In the genomic region with DNA sequence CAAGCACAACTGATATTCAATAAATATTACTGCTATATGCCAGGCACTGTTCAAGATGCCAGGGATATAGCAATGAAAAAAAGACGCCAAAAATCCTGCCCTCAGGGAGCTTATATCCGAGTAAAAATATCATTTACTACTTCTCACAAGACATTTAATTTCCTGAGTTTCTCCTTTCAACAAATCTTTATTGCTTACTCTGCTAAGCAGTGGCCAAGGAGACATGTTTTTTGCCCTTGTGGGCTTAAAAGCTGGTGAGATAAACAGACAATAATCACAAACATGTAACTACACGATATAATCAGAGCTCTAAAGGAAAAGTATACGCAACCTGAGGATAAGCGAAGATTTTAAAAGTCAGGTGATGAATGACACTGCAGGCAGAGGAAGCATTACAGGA, we compare ENCODE assay signal across 26 cellular contexts. TPM values are rescaled to one million over a fixed set of nuclear protein-coding genes. Genes with fewer than 3 reads are reported as not detected.
DNase-seq lines count a peak whose midpoint lies in the region; ATAC-seq and TF ChIP-seq lines count a peak whose summit lies in the region.
"Had no signal": no experiment of that assay in that cellular context is flagged by ENCODE, and none has a peak within 500 bp of the region (broad histone marks: within the 10 kb centered on the region; RNA-seq: fewer than 3 reads in every experiment).

No MANE protein-coding gene starts in this region.

- no peak overlapping the region for H3K27ac ChIP-seq in CD8-positive, alpha-beta memory T cell (ENCODE audit: low read depth, low read length)
- peak overlapping the region; percentile 7 for H3K27ac ChIP-seq in muscle layer of colon (ENCODE audit: low read depth, low read length)
- no peak overlapping the region for H3K27ac ChIP-seq in suprapubic skin
- H3K27ac ChIP-seq: HL-60 had no signal

- CTCF ChIA-PET in CD8-positive, alpha-beta memory T cell (lab: Charles Lee): no interaction called here
- CTCF ChIA-PET in MCF 10A (lab: Yijun Ruan, JAX): interaction anchor here (1.1 to 1.5 kb wide), 3 partner anchors 9 to 20 kb away, joined by 3 to 5 read pairs (median 4); no protein-coding TSS in a partner anchor

- peak overlapping the region in 5 of 8 donors; percentile 2 to 92 (median 43) for H3K27ac Mint-ChIP-seq in CD8-positive, alpha-beta memory T cell
- H3K27ac Mint-ChIP-seq in effector memory CD8-positive, alpha-beta T cell: peak overlapping the region; percentile 32 to 39
- H3K27ac Mint-ChIP-seq in stimulated activated naive B cell treated with anti-CD40 and anti-IgM and Interleukin-4, amounts not matched to agents 10 μg/mL and 1 μg/mL and 100 μg/mL, for 72 hours: peak overlapping the region; percentile 32
- H3K27ac Mint-ChIP-seq in MCF 10A (ENCODE audit: low read depth, unreplicated experiment): no peak overlapping the region
- H3K27ac Mint-ChIP-seq: CD8-positive, alpha-beta T cell; HFFc6 had no signal

- POLR2A ChIA-PET in CD8-positive, alpha-beta memory T cell (lab: Charles Lee): no interaction called here
- POLR2A ChIA-PET in MCF 10A (lab: Yijun Ruan, JAX): interaction anchor here (0.7 to 3.5 kb wide), 2 partner anchors 21 to 48 kb away, joined by 4 to 18 read pairs; no protein-coding TSS in a partner anchor

- peaks cover 18% of the 10 kb centered on the region for H3K4me1 ChIP-seq in CD8-positive, alpha-beta memory T cell (ENCODE audit: insufficient read depth, low read length)
- H3K4me1 ChIP-seq in muscle layer of colon (ENCODE audit: insufficient read depth, low read length) (peaks cover 38% of the 10 kb centered on the region), suprapubic skin (peaks cover 58% of the 10 kb centered on the region)

- no peak for DNase-seq in CD8-positive, alpha-beta memory T cell
- no peak for DNase-seq in effector memory CD8-positive, alpha-beta T cell
- no peak for DNase-seq in stimulated activated naive B cell treated with anti-CD40 and anti-IgM and Interleukin-4, amounts not matched to agents 10 μg/mL and 1 μg/mL and 100 μg/mL, for 72 hours
- no peak for DNase-seq in NOMO-1 (lab: John Stamatoyannopoulos, UW; ENCODE audit: unreplicated experiment in 2 of 2)
- DNase-seq in MCF 10A (ENCODE audit: unreplicated experiment): no peak
- DNase-seq in suprapubic skin (ENCODE audit: low spot score in 2 of 2): no peak
- DNase-seq: 8988T; AML-193; C1 segment of cervical spinal cord; Calu3; CD8-positive, alpha-beta T cell; DMS153; H7; HFFc6; KBM-7; NCI-H1092; NCI-H1436; NCI-H187 treated with DMSO at 0.1 percent for 48 hours; NCI-H2227 treated with DMSO at 0.1 percent for 48 hours; NCI-H510A; NCI-H748 treated with DMSO at 0.1 percent for 48 hours; SIG-M5 had no signal

- H3K9me3 ChIP-seq in CD8-positive, alpha-beta memory T cell (ENCODE audit: low read length): no peaks in the 10 kb centered on the region
- H3K9me3 ChIP-seq in muscle layer of colon (ENCODE audit: low read length) (no peaks in the 10 kb centered on the region), suprapubic skin (no peaks in the 10 kb centered on the region)

- no peaks in the 10 kb centered on the region for H3K27me3 ChIP-seq in CD8-positive, alpha-beta memory T cell (ENCODE audit: insufficient read depth, low read length, poor library complexity, severe bottlenecking)
- H3K27me3 ChIP-seq in muscle layer of colon (ENCODE audit: control insufficient read depth in 1 of 2, insufficient read depth in 2 of 2, low read length in 2 of 2) (no peaks in the 10 kb centered on the region), suprapubic skin (no peaks in the 10 kb centered on the region)

- H3K4me3 ChIP-seq in CD8-positive, alpha-beta memory T cell (ENCODE audit: low read length): no peak overlapping the region
- H3K4me3 ChIP-seq in muscle layer of colon (ENCODE audit: low read depth in 1 of 2, low read length in 2 of 2) (no peak overlapping the region), suprapubic skin (no peak overlapping the region)

- no peak for TF ChIP-seq EP300 in suprapubic skin (IDR thresholded peaks at IDR 0.05)

- TF ChIP-seq CTCF in MCF 10A (IDR thresholded peaks at IDR 0.05; ENCODE audit: unreplicated experiment) (no peak), suprapubic skin (IDR thresholded peaks at IDR 0.05) (no peak)

- H3K36me3 ChIP-seq in CD8-positive, alpha-beta memory T cell (ENCODE audit: insufficient read depth, low read length): no peaks in the 10 kb centered on the region
- H3K36me3 ChIP-seq in muscle layer of colon (ENCODE audit: insufficient read depth, low read length) (peaks cover 4% of the 10 kb centered on the region), suprapubic skin (no peaks in the 10 kb centered on the region)

- H3K9ac ChIP-seq in muscle layer of colon (ENCODE audit: low read length): no peak overlapping the region

- no peaks in the 10 kb centered on the region for H3K9me3 Mint-ChIP-seq in CD8-positive, alpha-beta memory T cell
- H3K9me3 Mint-ChIP-seq in effector memory CD8-positive, alpha-beta T cell: no peaks in the 10 kb centered on the region
- H3K9me3 Mint-ChIP-seq in stimulated activated naive B cell treated with anti-CD40 and anti-IgM and Interleukin-4, amounts not matched to agents 10 μg/mL and 1 μg/mL and 100 μg/mL, for 72 hours: no peaks in the 10 kb centered on the region
- H3K9me3 Mint-ChIP-seq in MCF 10A (ENCODE audit: unreplicated experiment): no peaks in the 10 kb centered on the region
- H3K9me3 Mint-ChIP-seq: CD8-positive, alpha-beta T cell; HFFc6 had no signal

- no peak for TF ChIP-seq POLR2A in suprapubic skin (IDR thresholded peaks at IDR 0.05)

- WGBS in suprapubic skin: 36% methylated on average over 5 of the region's 5 CpGs

- H3K36me3 Mint-ChIP-seq in CD8-positive, alpha-beta memory T cell: peaks cover 0 to 8% (median 8%) of the 10 kb centered on the region in 3 donors
- H3K36me3 Mint-ChIP-seq in effector memory CD8-positive, alpha-beta T cell (ENCODE audit: insufficient read depth): peaks cover 6% of the 10 kb centered on the region
- no peaks in the 10 kb centered on the region for H3K36me3 Mint-ChIP-seq in stimulated activated naive B cell treated with anti-CD40 and anti-IgM and Interleukin-4, amounts not matched to agents 10 μg/mL and 1 μg/mL and 100 μg/mL, for 72 hours
- H3K36me3 Mint-ChIP-seq in MCF 10A (ENCODE audit: insufficient read depth, unreplicated experiment): peaks cover 13% of the 10 kb centered on the region
- H3K36me3 Mint-ChIP-seq: CD8-positive, alpha-beta T cell had no signal

- H3K4me1 Mint-ChIP-seq in CD8-positive, alpha-beta memory T cell: peaks cover 65 to 83% (median 73%) of the 10 kb centered on the region in 3 donors
- peaks cover 37 to 69% of the 10 kb centered on the region in 2 donors for H3K4me1 Mint-ChIP-seq in effector memory CD8-positive, alpha-beta T cell (ENCODE audit: low read depth in 2 of 2)
- H3K4me1 Mint-ChIP-seq in stimulated activated naive B cell treated with anti-CD40 and anti-IgM and Interleukin-4, amounts not matched to agents 10 μg/mL and 1 μg/mL and 100 μg/mL, for 72 hours: peaks cover 0 to 3% of the 10 kb centered on the region in 2 donors
- peaks cover 26% of the 10 kb centered on the region for H3K4me1 Mint-ChIP-seq in MCF 10A (ENCODE audit: insufficient read depth, unreplicated experiment)

- BruUV-seq in MCF 10A (replicated peaks; lab: Mats Ljungman, UMichigan): no TSS peak

- H3K4me3 Mint-ChIP-seq in CD8-positive, alpha-beta memory T cell: peak overlapping the region in 2 of 7 donors; percentile 17 to 45
- peak overlapping the region in 1 of 2 donors; percentile 11 for H3K4me3 Mint-ChIP-seq in effector memory CD8-positive, alpha-beta T cell
- H3K4me3 Mint-ChIP-seq in stimulated activated naive B cell treated with anti-CD40 and anti-IgM and Interleukin-4, amounts not matched to agents 10 μg/mL and 1 μg/mL and 100 μg/mL, for 72 hours: no peak overlapping the region
- H3K4me3 Mint-ChIP-seq in MCF 10A (ENCODE audit: unreplicated experiment): no peak overlapping the region
- H3K4me3 Mint-ChIP-seq: CD8-positive, alpha-beta T cell; HFFc6 had no signal

- ATAC-seq in effector memory CD8-positive, alpha-beta T cell (replicated peaks): no peak
- ATAC-seq in stimulated activated naive B cell treated with anti-CD40 and anti-IgM and Interleukin-4, amounts not matched to agents 10 μg/mL and 1 μg/mL and 100 μg/mL, for 72 hours (replicated peaks): no peak
- ATAC-seq: CD8-positive, alpha-beta T cell; HepG2; Panc1 had no signal

- intact Hi-C loops in MCF 10A (cut with micrococcal nuclease): no loop called here

- peaks cover 0 to 3% of the 10 kb centered on the region in 2 donors for H3K27me3 Mint-ChIP-seq in CD8-positive, alpha-beta memory T cell
- no peaks in the 10 kb centered on the region for H3K27me3 Mint-ChIP-seq in effector memory CD8-positive, alpha-beta T cell
- peaks cover 0 to 11% of the 10 kb centered on the region in 2 donors for H3K27me3 Mint-ChIP-seq in stimulated activated naive B cell treated with anti-CD40 and anti-IgM and Interleukin-4, amounts not matched to agents 10 μg/mL and 1 μg/mL and 100 μg/mL, for 72 hours
- H3K27me3 Mint-ChIP-seq in MCF 10A (ENCODE audit: insufficient read depth, unreplicated experiment): no peaks in the 10 kb centered on the region

RNA-seq across cellular contexts. Expression of a gene that starts 19.5 kb away (rescaled TPM):
- 10 to 100 TPM; 28.8 to 29.9 TPM for total RNA-seq in CD8-positive, alpha-beta memory T cell
- 78.5 TPM for polyA plus RNA-seq in CD8-positive, alpha-beta memory T cell
- total RNA-seq in MCF 10A (2022) (7.0 and 12.0 TPM in 2 replicates), suprapubic skin (100 to 1,000 TPM in 2 of 4 donors, 10 to 100 TPM in 2; 91.3 to 131 (median 114) TPM)
